In genomic region chr2:178455947-178456346, GRCh38 we compare ENCODE assay signal across 24 cellular contexts.
"Had no signal": no experiment of that assay in that cellular context is flagged by ENCODE, and none has a peak within 500 bp of the region (broad histone marks: within the 10 kb centered on the region; RNA-seq: fewer than 3 reads in every experiment).

No MANE protein-coding gene starts in this region.

- H3K27me3 ChIP-seq: gastrocnemius medialis, testis, upper lobe of left lung had no signal

- ATAC-seq: esophagus mucosa, gastrocnemius medialis, left ventricle myocardium superior, sciatic nerve had no signal

- H3K36me3 Mint-ChIP-seq: activated CD4-positive, alpha-beta memory T cell treated with anti-CD3 and anti-CD28 coated beads for 36 hours; activated naive CD8-positive, alpha-beta T cell treated with anti-CD3 and anti-CD28 coated beads, Interleukin-2, amount 10 ng/mL, durations not matched to agents 7 days and 5 days; brain; memory B cell had no signal

- H3K4me3 Mint-ChIP-seq: activated CD4-positive, alpha-beta memory T cell treated with anti-CD3 and anti-CD28 coated beads for 36 hours; activated naive CD4-positive, alpha-beta T cell treated with anti-CD3 and anti-CD28 coated beads for 36 hours; activated naive CD8-positive, alpha-beta T cell treated with anti-CD3 and anti-CD28 coated beads, Interleukin-2, amount 10 ng/mL, durations not matched to agents 7 days and 5 days; brain; memory B cell; neural crest cell; T-helper 1 cell treated with Interleukin-12 subunit alpha and Interleukin-12 subunit beta and Interleukin-4 antibody, amounts not matched to agents 30 μg/mL and 1 μg/mL, for 36 hours had no signal

- H3K4me3 ChIP-seq: gastrocnemius medialis, testis, upper lobe of left lung had no signal

- DNase-seq: activated CD4-positive, alpha-beta memory T cell treated with anti-CD3 and anti-CD28 coated beads for 36 hours; activated CD4-positive, alpha-beta T cell treated with anti-CD3 and anti-CD28 coated beads for 4 hours; activated CD4-positive, CD25-positive, alpha-beta regulatory T cell; activated naive CD4-positive, alpha-beta T cell treated with anti-CD3 and anti-CD28 coated beads for 36 hours; activated naive CD8-positive, alpha-beta T cell treated with anti-CD3 and anti-CD28 coated beads, Interleukin-2, amount 10 ng/mL, durations not matched to agents 7 days and 5 days; activated T-cell treated with anti-CD3 and anti-CD28 coated beads, Interleukin-2, amount 50 U/mL, for 48 hours; amygdala; dermis blood vessel endothelial cell; effector CD8-positive, alpha-beta T cell; gastrocnemius medialis; head of caudate nucleus; hypothalamus; left ventricle myocardium superior; occipital lobe; stimulated activated CD4-positive, alpha-beta T cell treated with anti-CD3 and anti-CD28 coated beads, Interleukin-4, amount 100 ng/mL, for 1 hour; stimulated activated naive CD4-positive, alpha-beta T cell; testis; upper lobe of left lung had no signal

- H3K27ac Mint-ChIP-seq: activated CD4-positive, alpha-beta memory T cell treated with anti-CD3 and anti-CD28 coated beads for 36 hours; activated naive CD4-positive, alpha-beta T cell treated with anti-CD3 and anti-CD28 coated beads for 36 hours; activated naive CD8-positive, alpha-beta T cell treated with anti-CD3 and anti-CD28 coated beads, Interleukin-2, amount 10 ng/mL, durations not matched to agents 7 days and 5 days; memory B cell; T-helper 1 cell treated with Interleukin-12 subunit alpha and Interleukin-12 subunit beta and Interleukin-4 antibody, amounts not matched to agents 30 μg/mL and 1 μg/mL, for 36 hours had no signal

- H3K36me3 ChIP-seq: gastrocnemius medialis, upper lobe of left lung had no signal

- H3K9me3 Mint-ChIP-seq: activated CD4-positive, alpha-beta memory T cell treated with anti-CD3 and anti-CD28 coated beads for 36 hours; activated naive CD4-positive, alpha-beta T cell treated with anti-CD3 and anti-CD28 coated beads for 36 hours; activated naive CD8-positive, alpha-beta T cell treated with anti-CD3 and anti-CD28 coated beads, Interleukin-2, amount 10 ng/mL, durations not matched to agents 7 days and 5 days; brain; memory B cell; neural crest cell; T-helper 1 cell treated with Interleukin-12 subunit alpha and Interleukin-12 subunit beta and Interleukin-4 antibody, amounts not matched to agents 30 μg/mL and 1 μg/mL, for 36 hours had no signal

- H3K4me1 ChIP-seq: testis had no signal

- H3K27ac ChIP-seq: gastrocnemius medialis, testis, upper lobe of left lung had no signal

- H3K27me3 Mint-ChIP-seq: activated CD4-positive, alpha-beta memory T cell treated with anti-CD3 and anti-CD28 coated beads for 36 hours; memory B cell had no signal

- H3K9me3 ChIP-seq: gastrocnemius medialis, testis, upper lobe of left lung had no signal
